In the genomic region with DNA sequence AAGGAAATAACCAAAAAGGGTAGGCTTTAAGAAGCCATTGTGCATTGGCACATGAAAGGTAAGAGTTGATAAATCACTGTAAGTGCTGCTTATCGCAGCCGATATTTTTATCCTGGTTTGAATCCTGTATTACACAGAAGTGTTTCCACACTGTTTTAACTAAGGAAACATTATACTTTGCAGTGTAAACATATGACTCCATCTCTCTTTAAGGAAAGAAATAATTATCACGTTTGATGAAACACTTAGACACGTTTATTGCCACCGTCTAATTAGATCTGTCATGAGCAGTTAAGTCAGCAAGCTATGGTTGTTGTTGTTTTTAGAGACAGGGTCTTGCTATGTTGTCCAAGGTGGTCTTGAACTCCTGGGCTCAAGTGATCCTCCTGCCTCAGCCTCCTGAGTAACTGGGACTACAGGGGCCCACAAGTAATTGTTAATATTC, we compare ENCODE assay signal across 10 cellular contexts.
A peak's percentile ranks its signal among the peaks of the same experiment; 100 is the strongest.
DNase-seq lines count a peak whose midpoint lies in the region; ATAC-seq and TF ChIP-seq lines count a peak whose summit lies in the region.
"Had no signal": no experiment of that assay in that cellular context is flagged by ENCODE, and none has a peak within 500 bp of the region (broad histone marks: within the 10 kb centered on the region; RNA-seq: fewer than 3 reads in every experiment).

No MANE protein-coding gene starts in this region.

- CTCF ChIA-PET in GM10248 (lab: Yijun Ruan, JAX), result interaction anchor here (1.0 to 6.7 kb wide), 6 partner anchors 17 to 282 kb away, joined by 3 to 35 read pairs (median 4); a partner anchor contains a TSS

- no peak overlapping the region for H3K27ac ChIP-seq in rectal smooth muscle tissue (ENCODE audit: low read depth, low read length)

- TF ChIP-seq CTCF in GM12875 (IDR thresholded peaks at IDR 0.05; ENCODE audit: borderline replicate concordance, insufficient read depth, low read depth, low read length) (no peak), chondrocyte (IDR thresholded peaks at IDR 0.05) (no peak), GM10248 (IDR thresholded peaks at IDR 0.05; ENCODE audit: control extremely low read depth, extremely low read depth, low read depth, missing control alignments) (no peak)

- no peaks in the 10 kb centered on the region for H3K27me3 ChIP-seq in rectal smooth muscle tissue (ENCODE audit: control insufficient read depth, insufficient read depth, low read length)
- H3K27me3 ChIP-seq: esophagus muscularis mucosa had no signal

- no peaks in the 10 kb centered on the region for H3K36me3 ChIP-seq in rectal smooth muscle tissue (ENCODE audit: control insufficient read depth, insufficient read depth, low read length)
- H3K36me3 ChIP-seq: esophagus muscularis mucosa had no signal

- no peaks in the 10 kb centered on the region for H3K9me3 Mint-ChIP-seq in chondrocyte (ENCODE audit: low read depth)

- no peak overlapping the region for H3K9ac ChIP-seq in rectal smooth muscle tissue (ENCODE audit: low read length)

- DNase-seq in NCI-H146 (lab: John Stamatoyannopoulos, UW) (peak; percentile 7), chondrocyte (ENCODE audit: low spot score) (no peak), iPS-NIHi7 (ENCODE audit: extremely low spot score) (no peak), GM10248 (ENCODE audit: extremely low spot score) (no peak)
- DNase-seq: left ventricle myocardium superior had no signal

- POLR2A ChIA-PET in GM10248 (lab: Yijun Ruan, JAX), result no interaction called here

- H3K4me3 Mint-ChIP-seq in chondrocyte (ENCODE audit: unreplicated experiment), result peak overlapping the region; percentile 97

- H3K27me3 Mint-ChIP-seq in chondrocyte (ENCODE audit: low read depth), result no peaks in the 10 kb centered on the region

- peaks cover 3% of the 10 kb centered on the region for H3K4me1 ChIP-seq in rectal smooth muscle tissue (ENCODE audit: control insufficient read depth, insufficient read depth, low read length)

- no peak overlapping the region for H3K27ac Mint-ChIP-seq in chondrocyte (ENCODE audit: unreplicated experiment)

- H3K36me3 Mint-ChIP-seq in chondrocyte (ENCODE audit: low read depth), result no peaks in the 10 kb centered on the region

- ATAC-seq in GM19463 (IDR thresholded peaks at IDR 0.05; ENCODE audit: unreplicated experiment), result no peak
- no peak for ATAC-seq in HG03159 (IDR thresholded peaks at IDR 0.05; ENCODE audit: unreplicated experiment)
- ATAC-seq: left ventricle myocardium superior had no signal

- H3K4me1 Mint-ChIP-seq in chondrocyte (ENCODE audit: low read depth), result peaks cover 63% of the 10 kb centered on the region

- H3K4me3 ChIP-seq in GM12875 (ENCODE audit: low read depth, low read length) (peak overlapping the region; percentile 93), rectal smooth muscle tissue (ENCODE audit: low read length) (peak overlapping the region; percentile 30)
